1 cellular context compared by ENCODE assay signal in the genomic region with DNA sequence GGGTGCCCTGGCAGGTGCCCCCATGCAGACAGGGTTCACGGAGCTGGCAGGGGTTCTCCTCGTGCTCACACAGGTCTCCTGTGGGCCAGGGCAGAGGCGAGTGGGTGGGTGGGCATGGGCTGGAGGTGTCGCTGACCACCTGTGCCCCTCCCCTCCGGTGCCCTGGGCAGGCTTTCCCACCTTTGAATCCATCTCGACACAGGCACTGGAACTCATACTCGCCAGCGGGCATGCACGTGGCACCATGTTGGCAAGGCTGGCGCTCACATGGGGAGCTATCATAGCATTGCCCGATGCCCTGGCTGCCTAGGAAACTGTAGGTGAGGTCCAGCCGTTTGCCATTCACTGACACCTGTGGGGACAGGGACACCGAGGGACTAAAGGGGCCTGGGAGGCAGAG.
TF ChIP-seq lines count a peak whose summit lies in the region.

No MANE protein-coding gene starts in this region.

TF ChIP-seq in K562, 482 proteins besides CTCF, POLR2A, EP300 and RAD21:
- TF ChIP-seq HNRNPL (IDR thresholded peaks at IDR 0.05; ENCODE audit: low read depth, low read length) (peak; percentile 71; the same call in 1 of the 2 replicates), SPI1 (IDR thresholded peaks at IDR 0.05; ENCODE audit: borderline replicate concordance, low read depth, low read length) (no peak), RBM22 (IDR thresholded peaks at IDR 0.05; ENCODE audit: low read depth, low read length, poor library complexity, severe bottlenecking) (peak; percentile 27)
